ENCODE assay signal across 1 cellular context in genomic region chr17:15999141-15999973, GRCh38.
TF ChIP-seq lines count a peak whose summit lies in the region.

TTC19 (plus strand) TSS chr17:15999824; CDS start chr17:15999849, 25 bp downstream.
ZSWIM7 (minus strand) TSS chr17:15999704; CDS start chr17:15999594, 110 bp downstream.

TF ChIP-seq in HEK293, 187 proteins besides CTCF, POLR2A, EP300 and RAD21 (continued from another document):
- TF ChIP-seq REST (tag by site-specific recombination; IDR thresholded peaks at IDR 0.05) (no peak), ZNF214 (tag by site-specific recombination; IDR thresholded peaks at IDR 0.05; ENCODE audit: borderline replicate concordance) (no peak), ZNF280D (tag by site-specific recombination; IDR thresholded peaks at IDR 0.05) (0 out of 2 replicates have a peak, but pooled peaks have one; percentile 18), ZNF335 (tag by site-specific recombination; conservative IDR thresholded peaks at IDR 0.05) (peak; percentile 94)
